Comparison of ENCODE assay signal across 23 cellular contexts in genomic region chr9:21524099-21524830, GRCh38. TPM values are rescaled to one million over a fixed set of nuclear protein-coding genes. Genes with fewer than 3 reads are reported as not detected.
DNase-seq lines count a peak whose midpoint lies in the region; ATAC-seq, FAIRE-seq and TF ChIP-seq lines count a peak whose summit lies in the region.
"Had no signal": no experiment of that assay in that cellular context is flagged by ENCODE, and none has a peak within 500 bp of the region (broad histone marks: within the 10 kb centered on the region; RNA-seq: fewer than 3 reads in every experiment).

No MANE protein-coding gene starts in this region.

- no peaks in the 10 kb centered on the region for H3K4me1 ChIP-seq in GM12878 (ENCODE audit: control insufficient read depth, insufficient read depth, low read length)
- H3K4me1 ChIP-seq: BE2C; BLaER1 treated with 17β-estradiol and CSF1 and Interleukin-3, amounts not matched to agents 10 nM and 100 nM had no signal

- H3K27ac Mint-ChIP-seq in Calu3 (ENCODE audit: unreplicated experiment) = peak overlapping the region; percentile 28
- H3K27ac Mint-ChIP-seq: CD14-positive monocyte; CD4-positive, alpha-beta T cell had no signal

- no peak overlapping the region for H3K27ac ChIP-seq in GM12878 (ENCODE audit: control insufficient read depth, insufficient read depth)
- H3K27ac ChIP-seq in RWPE1 = no peak overlapping the region
- H3K27ac ChIP-seq: BLaER1 treated with 17β-estradiol and CSF1 and Interleukin-3, amounts not matched to agents 10 nM and 100 nM; GM23248 had no signal

- H3K27me3 ChIP-seq in GM12878 (replicated peaks in 1 of 2; ENCODE audit: control insufficient read depth in 2 of 2, insufficient read depth in 2 of 2, low read length in 1 of 2) = no peaks in the 10 kb centered on the region
- H3K27me3 ChIP-seq: BE2C; BLaER1 treated with 17β-estradiol and CSF1 and Interleukin-3, amounts not matched to agents 10 nM and 100 nM had no signal

- no peaks in the 10 kb centered on the region for H3K79me2 ChIP-seq in GM12878 (ENCODE audit: control insufficient read depth, insufficient read depth, low read length)

- H3K27me3 Mint-ChIP-seq in Calu3 (ENCODE audit: unreplicated experiment) = no peaks in the 10 kb centered on the region
- H3K27me3 Mint-ChIP-seq: CD4-positive, alpha-beta T cell had no signal

- TF ChIP-seq POLR2A in GM12878 (IDR thresholded peaks at IDR 0.05; ENCODE audit: low read depth, low read length) = no peak

- no peaks in the 10 kb centered on the region for H4K20me1 ChIP-seq in GM12878 (ENCODE audit: control insufficient read depth, insufficient read depth)
- H4K20me1 ChIP-seq: BLaER1 treated with 17β-estradiol and CSF1 and Interleukin-3, amounts not matched to agents 10 nM and 100 nM had no signal

- no peak overlapping the region for H3K9ac ChIP-seq in GM12878 (ENCODE audit: control insufficient read depth, insufficient read depth, low read length)
- H3K9ac ChIP-seq: BLaER1 treated with 17β-estradiol and CSF1 and Interleukin-3, amounts not matched to agents 10 nM and 100 nM; GM23248 had no signal

- H3K4me2 ChIP-seq in GM12878 (ENCODE audit: control insufficient read depth, insufficient read depth) = no peak overlapping the region
- H3K4me2 ChIP-seq: BLaER1 treated with 17β-estradiol and CSF1 and Interleukin-3, amounts not matched to agents 10 nM and 100 nM had no signal

- FAIRE-seq in GM12878 (lab: Jason Lieb, UNC) = peak; percentile 35
- FAIRE-seq: G401.6, GM12891, GM18507, H1 had no signal

- peaks cover 24% of the 10 kb centered on the region for H3K4me1 Mint-ChIP-seq in Calu3 (ENCODE audit: low read depth, unreplicated experiment)
- H3K4me1 Mint-ChIP-seq: CD14-positive monocyte had no signal

- no peak overlapping the region for H3K4me3 ChIP-seq in GM12878
- H3K4me3 ChIP-seq: BLaER1 treated with 17β-estradiol and CSF1 and Interleukin-3, amounts not matched to agents 10 nM and 100 nM; GM23248 had no signal

- RAD21 ChIA-PET in GM12878 (lab: Charles Lee; ENCODE audit: unreplicated experiment) = no interaction called here

- TF ChIP-seq EP300 in GM12878 (IDR thresholded peaks at IDR 0.05; ENCODE audit: borderline replicate concordance in 1 of 2, control insufficient read depth in 1 of 2, low read depth in 2 of 2, low read length in 2 of 2) = no peak

- TF ChIP-seq RAD21 in GM12878 (IDR thresholded peaks at IDR 0.05; ENCODE audit: insufficient read depth, low read depth, low read length) = no peak

- 22% methylated on average over 2 of the region's 2 CpGs for WGBS in GM12878 (ENCODE audit: insufficient coverage, insufficient replicate concordance, low lambda C conversion rate, missing lambda C conversion rate)

- no peak overlapping the region for H3K4me3 Mint-ChIP-seq in Calu3 (ENCODE audit: low read depth, unreplicated experiment)
- H3K4me3 Mint-ChIP-seq: CD14-positive monocyte; CD4-positive, alpha-beta T cell; CD8-positive, alpha-beta memory T cell had no signal

- in situ Hi-C loops in GM12878 (cut with MboI) = no loop called here

- H3K9me3 Mint-ChIP-seq in Calu3 (ENCODE audit: low read depth, unreplicated experiment) = peaks cover 12% of the 10 kb centered on the region
- H3K9me3 Mint-ChIP-seq: CD4-positive, alpha-beta T cell; CD8-positive, alpha-beta memory T cell had no signal

- BruUV-seq in Calu3 (replicated peaks; lab: Mats Ljungman, UMichigan) (no TSS peak), GM12878 (replicated peaks; lab: Mats Ljungman, UMichigan) (no TSS peak)

- CTCF ChIA-PET in Calu3 (lab: Charles Lee) (no interaction called here), GM12878 (lab: Yijun Ruan, JAX) (interaction anchor here (0.6 kb wide), 1 partner anchor 203 kb away, joined by 3 read pairs; no protein-coding TSS in a partner anchor), RWPE1 (lab: Yijun Ruan, JAX) (no interaction called here)

- no peaks in the 10 kb centered on the region for H3K36me3 ChIP-seq in GM12878 (ENCODE audit: control insufficient read depth in 2 of 2, insufficient read depth in 2 of 2, low read length in 1 of 2)
- H3K36me3 ChIP-seq: BE2C; BLaER1 treated with 17β-estradiol and CSF1 and Interleukin-3, amounts not matched to agents 10 nM and 100 nM had no signal

- TF ChIP-seq CTCF in Calu3 (IDR thresholded peaks at IDR 0.05; ENCODE audit: unreplicated experiment) (no peak), GM12878 (IDR thresholded peaks at IDR 0.05 in 2 of 3, conservative IDR thresholded peaks at IDR 0.05 in 1 of 3; ENCODE audit: control insufficient read depth in 2 of 3, extremely low read depth in 1 of 3, insufficient read depth in 1 of 3, low read depth in 3 of 3, low read length in 3 of 3) (no peak), RWPE1 (conservative IDR thresholded peaks at IDR 0.05; ENCODE audit: low read depth) (no peak)

- DNase-seq in Calu3 (no peak), RKO (ENCODE audit: low spot score) (peak; percentile 69), GM12878 (ENCODE audit: low read depth, low spot score) (no peak), middle frontal gyrus (ENCODE audit: extremely low spot score, low spot score) (no peak), RWPE1 (ENCODE audit: low spot score) (no peak)
- no peak for DNase-seq in NK-92 treated with Interleukin-12 subunit alpha and Interleukin-12 subunit beta, amount 100 ng/mL, for 24 hours (lab: John Stamatoyannopoulos, UW)
- DNase-seq: ACHN; AML-193; BE2C; CD4-positive, alpha-beta T cell; CD8-positive, alpha-beta memory T cell; DMS53; DND-41; GM23248; H7; HCEC 1CT had no signal

- intact Hi-C loops in Calu3 (cut with micrococcal nuclease; ENCODE audit: unreplicated experiment) (no loop called here), GM12878 (cut with micrococcal nuclease; ENCODE audit: unreplicated experiment) (no loop called here)

- no peaks in the 10 kb centered on the region for H3K9me3 ChIP-seq in GM12878 (replicated peaks; ENCODE audit: control insufficient read depth, insufficient read depth, low read length)
- H3K9me3 ChIP-seq: BE2C had no signal

- SMC1A ChIA-PET in GM12878 (lab: Charles Lee; ENCODE audit: uncharacterized antibody, unreplicated experiment) = interaction anchor here (0.7 kb wide), 1 partner anchor 213 kb away, joined by 4 read pairs; no protein-coding TSS in a partner anchor

- no peak for ATAC-seq in GM12878

- H3K36me3 Mint-ChIP-seq in Calu3 (ENCODE audit: insufficient read depth, unreplicated experiment) = peaks cover 68% of the 10 kb centered on the region
- H3K36me3 Mint-ChIP-seq: CD14-positive monocyte had no signal

- no peak overlapping the region for H2AFZ ChIP-seq in GM12878 (ENCODE audit: control insufficient read depth, low read depth, low read length)
- H2AFZ ChIP-seq: GM23248 had no signal

- POLR2A ChIA-PET in GM12878 (lab: Charles Lee) = no interaction called here
- POLR2A ChIA-PET in RWPE1 (lab: Yijun Ruan, JAX; ENCODE audit: low non-redundant PET) = no interaction called here

TF ChIP-seq in GM12878, 131 proteins besides CTCF, POLR2A, EP300 and RAD21:
- TF ChIP-seq NRF1 (conservative IDR thresholded peaks at IDR 0.05; ENCODE audit: low read depth, low read length) (no peak), FOS (IDR thresholded peaks at IDR 0.05; ENCODE audit: borderline replicate concordance, extremely low read depth, insufficient read length) (no peak), TBL1XR1 (IDR thresholded peaks at IDR 0.05; ENCODE audit: low read depth, low read length) (no peak)
- TF ChIP-seq, protein P1, sequence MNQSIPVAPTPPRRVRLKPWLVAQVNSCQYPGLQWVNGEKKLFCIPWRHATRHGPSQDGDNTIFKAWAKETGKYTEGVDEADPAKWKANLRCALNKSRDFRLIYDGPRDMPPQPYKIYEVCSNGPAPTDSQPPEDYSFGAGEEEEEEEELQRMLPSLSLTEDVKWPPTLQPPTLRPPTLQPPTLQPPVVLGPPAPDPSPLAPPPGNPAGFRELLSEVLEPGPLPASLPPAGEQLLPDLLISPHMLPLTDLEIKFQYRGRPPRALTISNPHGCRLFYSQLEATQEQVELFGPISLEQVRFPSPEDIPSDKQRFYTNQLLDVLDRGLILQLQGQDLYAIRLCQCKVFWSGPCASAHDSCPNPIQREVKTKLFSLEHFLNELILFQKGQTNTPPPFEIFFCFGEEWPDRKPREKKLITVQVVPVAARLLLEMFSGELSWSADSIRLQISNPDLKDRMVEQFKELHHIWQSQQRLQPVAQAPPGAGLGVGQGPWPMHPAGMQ (IDR thresholded peaks at IDR 0.05; ENCODE audit: borderline replicate concordance) = no peak

RNA-seq across cellular contexts. Expression of gene IFNE, which starts 42.2 kb away (rescaled TPM):
- total RNA-seq in Calu3 (2022) (8.3 and 8.4 TPM in 2 replicates), GM12878 (2014; rRNA removed) (not detected in 2 replicates), GM12878 (2014; rRNA removed; fragmentation: Illumina TruSeq; extraction: Trizol) (not detected in 2 replicates), GM12878 (2021) (not detected in 2 replicates)
- total RNA-seq in GM12878 (2013; cell fraction: nucleolus; rRNA removed) = not detected in 2 replicates
- not detected for polyA plus RNA-seq in GM12878 (2011; ENCODE audit: low read depth)
- polyA plus RNA-seq in GM12878 (2011; rRNA removed) (not detected in 2 replicates), GM12878 (2014; fragmentation: Illumina TruSeq; extraction: Trizol) (not detected in 2 replicates), GM12878 (2014; fragmentation: Nextera tagmentation; extraction: Ambion mirVana) (not detected), GM12878 (2014; rRNA removed) (not detected in 2 replicates), GM12878 (2016; fragmentation: Nextera tagmentation; extraction: Ambion mirVana) (not detected)
- polyA plus RNA-seq in GM12878 (2011; cell fraction: cytosol; rRNA removed) = not detected in 2 replicates
- not detected in 2 replicates for polyA plus RNA-seq in GM12878 (2011; cell fraction: nucleus; rRNA removed)
- not detected in 2 replicates for polyA plus RNA-seq in GM12878 (2012)
- polyA minus RNA-seq in GM12878 (2011; rRNA and poly(A)+ RNA removed) = not detected in 2 replicates
- polyA minus RNA-seq in GM12878 (2011; cell fraction: cytosol; rRNA and poly(A)+ RNA removed) = not detected in 2 replicates
- not detected in 2 replicates for polyA minus RNA-seq in GM12878 (2011; cell fraction: nucleus; rRNA and poly(A)+ RNA removed)
- total RNA-seq: A172; CD4-positive, alpha-beta T cell; H1; H7 had no signal
- polyA plus RNA-seq: CD14-positive monocyte; CD8-positive, alpha-beta memory T cell had no signal
